Comparison of ENCODE assay signal across 16 cellular contexts in the genomic region with DNA sequence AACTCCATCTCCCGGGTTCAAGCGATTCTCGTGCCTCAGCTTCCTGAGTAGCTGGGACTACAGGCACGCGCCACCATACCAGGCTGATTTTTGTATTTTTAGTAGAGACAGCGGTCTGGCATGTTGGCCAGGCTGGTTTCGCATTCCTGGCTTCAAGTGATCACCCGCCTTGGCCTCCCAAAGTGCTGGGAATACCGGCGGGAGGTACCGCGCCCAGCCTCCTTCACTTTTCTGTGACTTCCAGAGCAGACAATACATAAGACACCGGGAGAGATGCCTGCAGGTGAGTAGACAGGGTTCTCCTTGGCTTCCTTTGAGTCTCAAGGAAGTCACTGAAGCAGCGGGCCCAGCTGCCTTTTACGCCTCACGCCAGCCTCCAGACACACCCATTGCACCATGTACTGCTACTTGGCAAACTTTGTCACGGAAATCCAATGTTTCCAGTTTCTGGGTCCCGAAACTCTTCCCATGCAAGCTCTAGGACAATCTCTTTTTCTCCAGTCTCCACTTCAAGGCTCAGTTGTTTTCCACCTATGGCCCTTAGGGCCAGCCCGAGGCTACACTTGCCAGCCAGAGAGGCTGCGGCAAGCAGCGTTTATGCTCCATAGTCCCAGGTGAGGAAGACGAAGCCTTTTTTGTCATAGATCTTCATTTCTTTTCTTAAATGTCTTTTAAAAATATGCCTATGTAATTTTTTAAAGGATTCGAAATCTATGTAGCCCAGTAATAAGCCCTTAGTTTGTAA. TPM values are rescaled to one million over a fixed set of nuclear protein-coding genes. Genes with fewer than 3 reads are reported as not detected.
DNase-seq lines count a peak whose midpoint lies in the region; ATAC-seq, FAIRE-seq and TF ChIP-seq lines count a peak whose summit lies in the region.
"Had no signal": no experiment of that assay in that cellular context is flagged by ENCODE, and none has a peak within 500 bp of the region (broad histone marks: within the 10 kb centered on the region; RNA-seq: fewer than 3 reads in every experiment).

No MANE protein-coding gene starts in this region.

- H3K4me1 ChIP-seq in HepG2 (ENCODE audit: insufficient read depth, low read length) (peaks cover 48% of the 10 kb centered on the region), right lobe of liver (peaks cover 0 to 11% (median under 1%) of the 10 kb centered on the region in 4 donors), OCI-LY1 (ENCODE audit: insufficient read depth, low read length, severe bottlenecking) (peaks cover 24% of the 10 kb centered on the region)
- H3K4me1 ChIP-seq: BLaER1 treated with 17β-estradiol and CSF1 and Interleukin-3, amounts not matched to agents 10 nM and 100 nM; uterus had no signal

- H3K27ac Mint-ChIP-seq in stimulated activated naive B cell treated with anti-CD40 and anti-IgM and Interleukin-4, amounts not matched to agents 10 μg/mL and 1 μg/mL and 100 μg/mL, for 72 hours, result peak overlapping the region; percentile 5

- H3K4me2 ChIP-seq in HepG2 (ENCODE audit: low read depth, low read length) (peak overlapping the region; percentile 65), OCI-LY1 (ENCODE audit: low read length) (peak overlapping the region; percentile 73; the same call in 1 of the 2 replicates)
- H3K4me2 ChIP-seq: BLaER1 treated with 17β-estradiol and CSF1 and Interleukin-3, amounts not matched to agents 10 nM and 100 nM had no signal

- H4K20me1 ChIP-seq in HepG2 (ENCODE audit: insufficient read depth, low read length) (no peaks in the 10 kb centered on the region), OCI-LY1 (ENCODE audit: insufficient read depth, low read length) (no peaks in the 10 kb centered on the region)
- H4K20me1 ChIP-seq: BLaER1 treated with 17β-estradiol and CSF1 and Interleukin-3, amounts not matched to agents 10 nM and 100 nM had no signal

- peaks cover 34 to 47% of the 10 kb centered on the region in 2 donors for H3K4me1 Mint-ChIP-seq in stimulated activated naive B cell treated with anti-CD40 and anti-IgM and Interleukin-4, amounts not matched to agents 10 μg/mL and 1 μg/mL and 100 μg/mL, for 72 hours

- H3K4me3 ChIP-seq in HepG2 (replicated peaks in 1 of 3; ENCODE audit: insufficient read depth in 1 of 3, low read depth in 2 of 3, low read length in 3 of 3) (peak overlapping the region in 2 of 3 experiments; percentile 29 to 76; a peak in 4 of 6 replicates), right lobe of liver (no peak overlapping the region), OCI-LY1 (ENCODE audit: low read depth, low read length, poor library complexity, severe bottlenecking) (peak overlapping the region; percentile 62), iPS-11a (ENCODE audit: low read depth, low read length) (peak overlapping the region; percentile 14)
- H3K4me3 ChIP-seq: gastroesophageal sphincter, uterus had no signal

- H3K36me3 Mint-ChIP-seq in stimulated activated naive B cell treated with anti-CD40 and anti-IgM and Interleukin-4, amounts not matched to agents 10 μg/mL and 1 μg/mL and 100 μg/mL, for 72 hours, result peaks cover 10 to 21% of the 10 kb centered on the region in 2 donors
- H3K36me3 Mint-ChIP-seq: stimulated activated memory B cell treated with anti-CD40 and anti-IgM and Interleukin-4, amounts not matched to agents 10 μg/mL and 1 μg/mL and 100 μg/mL, for 72 hours had no signal

- H3K79me2 ChIP-seq in HepG2 (ENCODE audit: insufficient read depth, low read length), result no peaks in the 10 kb centered on the region
- H3K79me2 ChIP-seq in OCI-LY1 (ENCODE audit: insufficient read depth, low read length), result no peaks in the 10 kb centered on the region

- no peak overlapping the region for H2AFZ ChIP-seq in HepG2 (ENCODE audit: low read length)
- H2AFZ ChIP-seq in OCI-LY1 (ENCODE audit: low read length), result no peak overlapping the region

- in situ Hi-C loops in HepG2 (cut with HindIII; ENCODE audit: extremely low pct_ligation_motif_present, low pct_unique_long_range_greater_than_20kb), result no loop called here

- POLR2A ChIA-PET in HepG2 (lab: Yijun Ruan, JAX), result interaction anchor here (0.6 to 3.0 kb wide), 8 partner anchors 15 to 166 kb away, joined by 3 to 22 read pairs (median 4); a partner anchor contains a TSS

- BruUV-seq in HepG2 (replicated peaks; lab: Mats Ljungman, UMichigan), result no TSS peak

- CTCF ChIA-PET in HepG2 (lab: Yijun Ruan, JAX; ENCODE audit: low intra/inter-chr PET ratio, low total read pairs), result no interaction called here

- no peak for DNase-seq in HepG2 (ENCODE audit: low spot score)
- DNase-seq in right lobe of liver, result no peak
- no peak for DNase-seq in stimulated activated naive B cell treated with anti-CD40 and anti-IgM and Interleukin-4, amounts not matched to agents 10 μg/mL and 1 μg/mL and 100 μg/mL, for 72 hours
- no peak for DNase-seq in foreskin melanocyte
- DNase-seq in NCI-H146 treated with DMSO at 0.1 percent for 48 hours (lab: John Stamatoyannopoulos, UW; ENCODE audit: unreplicated experiment), result no peak
- no peak for DNase-seq in AG08395 (ENCODE audit: low spot score)
- DNase-seq: activated effector memory CD4-positive, alpha-beta T cell treated with Interleukin-2 at 50 U/mL for 16 hours; DND-41; naive B cell; uterus had no signal

- intact Hi-C loops in HepG2 (cut with micrococcal nuclease; ENCODE audit: unreplicated experiment) (loop anchor here (5.0 kb wide), 1 partner anchor 35 kb away; no protein-coding TSS in a partner anchor), right lobe of liver (cut with DNase I) (no loop called here)

- H3K9ac ChIP-seq in HepG2 (ENCODE audit: insufficient read depth, low read depth, low read length) (peak overlapping the region; percentile 10; the same call in 1 of the 2 replicates), OCI-LY1 (ENCODE audit: low read length) (no peak overlapping the region)
- H3K9ac ChIP-seq: BLaER1 treated with 17β-estradiol and CSF1 and Interleukin-3, amounts not matched to agents 10 nM and 100 nM had no signal

- no peaks in the 10 kb centered on the region for H3K9me2 ChIP-seq in OCI-LY1 (ENCODE audit: low read depth, low read length)

- TF ChIP-seq CTCF in HepG2 (CRISPR knock-in tag; IDR thresholded peaks at IDR 0.05) (no peak), right lobe of liver (IDR thresholded peaks at IDR 0.05) (no peak), OCI-LY1 (IDR thresholded peaks at IDR 0.05; ENCODE audit: low read length) (no peak)

- H3F3A ChIP-seq in OCI-LY1 (ENCODE audit: insufficient read depth, low read length), result no peaks in the 10 kb centered on the region

- H3K27me3 ChIP-seq in HepG2 (ENCODE audit: control insufficient read depth in 1 of 2, insufficient read depth in 2 of 2, low read length in 2 of 2) (no peaks in the 10 kb centered on the region; a peak in 1 of 5 replicates), right lobe of liver (peaks cover 14 to 36% of the 10 kb centered on the region in 2 donors), OCI-LY1 (ENCODE audit: insufficient read depth, low read length) (peaks cover 5% of the 10 kb centered on the region; the same call in 1 of the 2 replicates)

- no peak for TF ChIP-seq RAD21 in HepG2 (CRISPR knock-in tag; IDR thresholded peaks at IDR 0.05)

- no peak for TF ChIP-seq EP300 in HepG2 (IDR thresholded peaks at IDR 0.05; ENCODE audit: low read depth in 2 of 2, low read length in 2 of 2)
- TF ChIP-seq EP300 in HepG2 (CRISPR knock-in tag; IDR thresholded peaks at IDR 0.05; ENCODE audit: borderline replicate concordance), result no peak

- no peak overlapping the region for H3K4me3 Mint-ChIP-seq in stimulated activated naive B cell treated with anti-CD40 and anti-IgM and Interleukin-4, amounts not matched to agents 10 μg/mL and 1 μg/mL and 100 μg/mL, for 72 hours
- H3K4me3 Mint-ChIP-seq: stimulated activated memory B cell treated with anti-CD40 and anti-IgM and Interleukin-4, amounts not matched to agents 10 μg/mL and 1 μg/mL and 100 μg/mL, for 72 hours had no signal

- no peak for TF ChIP-seq POLR2A in HepG2 (IDR thresholded peaks at IDR 0.05; ENCODE audit: insufficient read depth in 1 of 2, low read depth in 2 of 2, low read length in 2 of 2)
- TF ChIP-seq POLR2A in right lobe of liver (IDR thresholded peaks at IDR 0.05), result no peak

- H3K36me3 ChIP-seq in HepG2 (replicated peaks in 1 of 2; ENCODE audit: control insufficient read depth in 1 of 2, insufficient read depth in 2 of 2, low read length in 2 of 2) (no peaks in the 10 kb centered on the region), right lobe of liver (no peaks in the 10 kb centered on the region), OCI-LY1 (ENCODE audit: insufficient read depth, low read length) (no peaks in the 10 kb centered on the region)
- H3K36me3 ChIP-seq: gastroesophageal sphincter, uterus had no signal

- ATAC-seq in HepG2 (no peak), right lobe of liver (no peak)
- ATAC-seq in stimulated activated naive B cell treated with anti-CD40 and anti-IgM and Interleukin-4, amounts not matched to agents 10 μg/mL and 1 μg/mL and 100 μg/mL, for 72 hours (replicated peaks), result no peak
- ATAC-seq: gastroesophageal sphincter; stimulated activated memory B cell treated with anti-CD40 and anti-IgM and Interleukin-4, amounts not matched to agents 10 μg/mL and 1 μg/mL and 100 μg/mL, for 72 hours had no signal

- 70% methylated on average over 23 of the region's 23 CpGs for WGBS in HepG2 (ENCODE audit: low lambda C conversion rate)
- 50% methylated on average over 5 of the region's 23 CpGs for WGBS in right lobe of liver (ENCODE audit: insufficient coverage, low coverage, low lambda C conversion rate, missing lambda C conversion rate)

- no peak for FAIRE-seq in HepG2 (lab: Jason Lieb, UNC)
- FAIRE-seq: endometrium had no signal

- no peak overlapping the region for H3K27ac ChIP-seq in HepG2 (ENCODE audit: extremely low read length, insufficient read depth, low read length)
- no peak overlapping the region for H3K27ac ChIP-seq in right lobe of liver
- no peak overlapping the region for H3K27ac ChIP-seq in OCI-LY1 (ENCODE audit: low read depth, low read length, poor library complexity, severe bottlenecking)
- H3K27ac ChIP-seq: BLaER1 treated with 17β-estradiol and CSF1 and Interleukin-3, amounts not matched to agents 10 nM and 100 nM; gastroesophageal sphincter; uterus had no signal

- H3K9me3 Mint-ChIP-seq in stimulated activated naive B cell treated with anti-CD40 and anti-IgM and Interleukin-4, amounts not matched to agents 10 μg/mL and 1 μg/mL and 100 μg/mL, for 72 hours, result peaks cover 4 to 5% of the 10 kb centered on the region in 2 donors
- H3K9me3 Mint-ChIP-seq: stimulated activated memory B cell treated with anti-CD40 and anti-IgM and Interleukin-4, amounts not matched to agents 10 μg/mL and 1 μg/mL and 100 μg/mL, for 72 hours had no signal

- H3K9me3 ChIP-seq in HepG2 (ENCODE audit: low read length), result no peaks in the 10 kb centered on the region
- H3K9me3 ChIP-seq in right lobe of liver, result no peaks in the 10 kb centered on the region
- H3K9me3 ChIP-seq in OCI-LY1 (ENCODE audit: low read length), result 0 out of 2 replicates have a peak, but pooled peaks cover 2% of the 10 kb centered on the region
- H3K9me3 ChIP-seq: gastroesophageal sphincter, uterus had no signal

- peaks cover 81 to 94% of the 10 kb centered on the region in 2 donors for H3K27me3 Mint-ChIP-seq in stimulated activated naive B cell treated with anti-CD40 and anti-IgM and Interleukin-4, amounts not matched to agents 10 μg/mL and 1 μg/mL and 100 μg/mL, for 72 hours

RNA-seq across cellular contexts. Expression of a gene that starts 0.9 kb away (rescaled TPM):
- total RNA-seq in HepG2 (2016; rRNA removed; fragmentation: Illumina TruSeq; extraction: Trizol) (not detected in 2 replicates), right lobe of liver (not detected)
- not detected in 2 replicates for total RNA-seq in HepG2 (2016; cell fraction: cytosol; rRNA removed; fragmentation: Illumina TruSeq; extraction: Trizol; ENCODE audit: low read depth)
- total RNA-seq in HepG2 (2016; cell fraction: insoluble cytoplasmic fraction; rRNA removed; fragmentation: Illumina TruSeq; extraction: Trizol), result 0.15 TPM in 1 of 2 replicates, not detected in the other
- not detected in 2 replicates for total RNA-seq in HepG2 (2016; cell fraction: membrane; rRNA removed; fragmentation: Illumina TruSeq; extraction: Trizol)
- not detected in 2 replicates for total RNA-seq in HepG2 (2016; cell fraction: nucleus; rRNA removed; fragmentation: Illumina TruSeq; extraction: Trizol)
- polyA plus RNA-seq in HepG2 (2011; rRNA removed), result 0.90 and 0.97 TPM in 2 replicates
- polyA plus RNA-seq in HepG2 (2011; cell fraction: cytosol; rRNA removed), result 0.94 and 1.1 TPM in 2 replicates
- 0.88 and 1.3 TPM in 2 replicates for polyA plus RNA-seq in HepG2 (2011; cell fraction: nucleus; rRNA removed)
- polyA plus RNA-seq in HepG2 (2012), result 0.25 and 0.40 TPM in 2 replicates
- polyA plus RNA-seq in HepG2 (2016; cell fraction: cytosol; fragmentation: Illumina TruSeq; extraction: Trizol; ENCODE audit: low read depth), result not detected in 2 replicates
- not detected in 2 replicates for polyA plus RNA-seq in HepG2 (2016; cell fraction: insoluble cytoplasmic fraction; fragmentation: Illumina TruSeq; extraction: Trizol; ENCODE audit: low read depth)
- polyA plus RNA-seq in HepG2 (2016; cell fraction: membrane; fragmentation: Illumina TruSeq; extraction: Trizol; ENCODE audit: low read depth), result not detected in 2 replicates
- polyA plus RNA-seq in HepG2 (2016; cell fraction: nucleus; fragmentation: Illumina TruSeq; extraction: Trizol; ENCODE audit: insufficient read depth, low read depth), result 0.53 TPM in 1 of 2 replicates, not detected in the other
- 4.7 and 5.0 TPM in 2 replicates for polyA minus RNA-seq in HepG2 (2011; rRNA and poly(A)+ RNA removed; ENCODE audit: low replicate concordance)
- polyA minus RNA-seq in HepG2 (2011; cell fraction: cytosol; rRNA and poly(A)+ RNA removed), result 0.69 TPM in 1 of 2 replicates, not detected in the other
- polyA minus RNA-seq in HepG2 (2011; cell fraction: nucleus; rRNA and poly(A)+ RNA removed), result 0.64 TPM in 1 of 2 replicates, not detected in the other
- total RNA-seq: gastroesophageal sphincter, uterus had no signal

RNA-seq across cellular contexts. Expression of a gene that starts 47.8 kb away (rescaled TPM):
- total RNA-seq in HepG2 (2016; rRNA removed; fragmentation: Illumina TruSeq; extraction: Trizol) (16.5 and 18.0 TPM in 2 replicates), right lobe of liver (1 to 10 TPM; 1.9 to 4.8 (median 3.5) TPM)
- total RNA-seq in HepG2 (2016; cell fraction: cytosol; rRNA removed; fragmentation: Illumina TruSeq; extraction: Trizol; ENCODE audit: low read depth), result 3.5 and 3.9 TPM in 2 replicates
- 15.2 and 18.5 TPM in 2 replicates for total RNA-seq in HepG2 (2016; cell fraction: insoluble cytoplasmic fraction; rRNA removed; fragmentation: Illumina TruSeq; extraction: Trizol)
- total RNA-seq in HepG2 (2016; cell fraction: membrane; rRNA removed; fragmentation: Illumina TruSeq; extraction: Trizol), result 9.1 and 10.4 TPM in 2 replicates
- total RNA-seq in HepG2 (2016; cell fraction: nucleus; rRNA removed; fragmentation: Illumina TruSeq; extraction: Trizol), result 12.6 and 15.6 TPM in 2 replicates
- polyA plus RNA-seq in HepG2 (2011; rRNA removed), result 3.5 and 4.0 TPM in 2 replicates
- 1.9 and 2.7 TPM in 2 replicates for polyA plus RNA-seq in HepG2 (2011; cell fraction: cytosol; rRNA removed)
- 7.0 and 8.7 TPM in 2 replicates for polyA plus RNA-seq in HepG2 (2011; cell fraction: nucleus; rRNA removed)
- polyA plus RNA-seq in HepG2 (2012), result 4.4 and 6.0 TPM in 2 replicates
- polyA plus RNA-seq in HepG2 (2016; cell fraction: cytosol; fragmentation: Illumina TruSeq; extraction: Trizol; ENCODE audit: low read depth), result 0.78 TPM in 2 replicates
- polyA plus RNA-seq in HepG2 (2016; cell fraction: insoluble cytoplasmic fraction; fragmentation: Illumina TruSeq; extraction: Trizol; ENCODE audit: low read depth), result 14.6 and 15.4 TPM in 2 replicates
- polyA plus RNA-seq in HepG2 (2016; cell fraction: membrane; fragmentation: Illumina TruSeq; extraction: Trizol; ENCODE audit: low read depth), result 2.1 and 2.2 TPM in 2 replicates
- polyA plus RNA-seq in HepG2 (2016; cell fraction: nucleus; fragmentation: Illumina TruSeq; extraction: Trizol; ENCODE audit: insufficient read depth, low read depth), result 18.5 and 20.4 TPM in 2 replicates
- 5.2 and 14.9 TPM in 2 replicates for polyA minus RNA-seq in HepG2 (2011; rRNA and poly(A)+ RNA removed; ENCODE audit: low replicate concordance)
- 4.4 and 4.9 TPM in 2 replicates for polyA minus RNA-seq in HepG2 (2011; cell fraction: cytosol; rRNA and poly(A)+ RNA removed)
- polyA minus RNA-seq in HepG2 (2011; cell fraction: nucleus; rRNA and poly(A)+ RNA removed), result 11.8 and 14.4 TPM in 2 replicates

RNA-seq across cellular contexts. Expression of a gene that starts 52.3 kb away (rescaled TPM):
- total RNA-seq in HepG2 (2016; rRNA removed; fragmentation: Illumina TruSeq; extraction: Trizol) (0.97 and 1.2 TPM in 2 replicates), right lobe of liver (1 to 10 TPM; 1.3 to 4.4 (median 1.7) TPM)
- total RNA-seq in HepG2 (2016; cell fraction: cytosol; rRNA removed; fragmentation: Illumina TruSeq; extraction: Trizol; ENCODE audit: low read depth), result 0.51 and 0.71 TPM in 2 replicates
- 0.78 and 0.92 TPM in 2 replicates for total RNA-seq in HepG2 (2016; cell fraction: insoluble cytoplasmic fraction; rRNA removed; fragmentation: Illumina TruSeq; extraction: Trizol)
- 1.7 and 2.6 TPM in 2 replicates for total RNA-seq in HepG2 (2016; cell fraction: membrane; rRNA removed; fragmentation: Illumina TruSeq; extraction: Trizol)
- total RNA-seq in HepG2 (2016; cell fraction: nucleus; rRNA removed; fragmentation: Illumina TruSeq; extraction: Trizol), result 0.78 and 1.0 TPM in 2 replicates
- polyA plus RNA-seq in HepG2 (2011; rRNA removed), result 0.59 and 0.77 TPM in 2 replicates
- polyA plus RNA-seq in HepG2 (2011; cell fraction: cytosol; rRNA removed), result 0.38 and 0.42 TPM in 2 replicates
- 1.5 and 1.7 TPM in 2 replicates for polyA plus RNA-seq in HepG2 (2011; cell fraction: nucleus; rRNA removed)
- 2.8 and 3.3 TPM in 2 replicates for polyA plus RNA-seq in HepG2 (2012)
- 1.4 and 1.9 TPM in 2 replicates for polyA plus RNA-seq in HepG2 (2016; cell fraction: cytosol; fragmentation: Illumina TruSeq; extraction: Trizol; ENCODE audit: low read depth)
- polyA plus RNA-seq in HepG2 (2016; cell fraction: insoluble cytoplasmic fraction; fragmentation: Illumina TruSeq; extraction: Trizol; ENCODE audit: low read depth), result 2.2 and 3.9 TPM in 2 replicates
- 3.0 and 3.5 TPM in 2 replicates for polyA plus RNA-seq in HepG2 (2016; cell fraction: membrane; fragmentation: Illumina TruSeq; extraction: Trizol; ENCODE audit: low read depth)
- polyA plus RNA-seq in HepG2 (2016; cell fraction: nucleus; fragmentation: Illumina TruSeq; extraction: Trizol; ENCODE audit: insufficient read depth, low read depth), result 2.6 and 3.8 TPM in 2 replicates
- polyA minus RNA-seq in HepG2 (2011; rRNA and poly(A)+ RNA removed; ENCODE audit: low replicate concordance), result 1.5 and 2.3 TPM in 2 replicates
- 2.1 and 2.5 TPM in 2 replicates for polyA minus RNA-seq in HepG2 (2011; cell fraction: cytosol; rRNA and poly(A)+ RNA removed)
- 0.26 and 0.50 TPM in 2 replicates for polyA minus RNA-seq in HepG2 (2011; cell fraction: nucleus; rRNA and poly(A)+ RNA removed)

Comparison
In these comparisons a context has a peak if more than half of its experiments do, and no peak if none do; other contexts are left out.
1. H3K4me3 ChIP-seq: peak in HepG2 (2 of 3), OCI-LY1 (single experiment) and iPS-11a (single experiment); none in right lobe of liver (0 of 3).